21 cellular contexts compared by ENCODE assay signal in the genomic region with DNA sequence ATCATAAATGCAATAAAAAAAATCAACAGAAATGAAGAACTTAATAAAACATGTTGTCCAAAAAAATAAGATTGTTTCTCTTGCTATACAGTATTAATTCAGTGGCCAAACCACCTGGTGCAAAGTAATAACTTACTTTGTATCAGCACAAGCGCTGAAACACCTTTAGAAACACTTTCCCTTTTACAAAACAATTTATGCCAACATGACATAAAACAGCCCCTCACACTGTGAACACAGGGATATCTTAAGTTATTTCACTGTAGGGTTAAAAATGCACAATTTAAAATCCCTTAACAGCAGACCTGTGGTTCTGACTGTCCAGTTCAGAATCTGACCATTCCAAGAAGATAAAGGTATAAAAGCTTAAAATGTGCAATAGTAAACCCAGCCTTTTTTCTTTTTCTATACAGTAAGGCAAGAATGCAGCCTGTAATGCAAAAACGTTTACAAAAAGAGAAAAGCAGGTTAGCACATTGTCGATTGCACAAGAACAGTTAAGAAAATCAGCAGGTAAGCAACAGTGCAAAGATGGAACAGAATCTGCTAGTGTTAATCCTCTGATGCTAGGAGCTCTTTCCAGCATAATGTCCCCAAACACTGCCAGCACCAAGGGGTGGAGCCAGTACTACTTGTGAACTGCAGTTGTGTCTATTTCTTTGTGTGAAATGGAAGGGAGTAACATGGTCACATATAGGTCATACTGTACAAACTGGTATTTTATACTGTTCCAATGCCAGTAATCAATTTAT. TPM values are rescaled to one million over a fixed set of nuclear protein-coding genes. Genes with fewer than 3 reads are reported as not detected.
A peak's percentile ranks its signal among the peaks of the same experiment; 100 is the strongest.
DNase-seq lines count a peak whose midpoint lies in the region; ATAC-seq and TF ChIP-seq lines count a peak whose summit lies in the region.
"Had no signal": no experiment of that assay in that cellular context is flagged by ENCODE, and none has a peak within 500 bp of the region (broad histone marks: within the 10 kb centered on the region; RNA-seq: fewer than 3 reads in every experiment).

No MANE protein-coding gene starts in this region.

- no peak overlapping the region for H3K27ac ChIP-seq in CD8-positive, alpha-beta T cell (ENCODE audit: low read depth, low read length)
- H3K27ac ChIP-seq: SK-N-MC, stomach, vagina had no signal

- intact Hi-C loops in activated CD8-positive, alpha-beta T cell treated with anti-CD3 and anti-CD28 coated beads for 36 hours (cut with micrococcal nuclease) = no loop called here
- intact Hi-C loops in CD8-positive, alpha-beta T cell (cut with DNase I, micrococcal nuclease) = no loop called here
- intact Hi-C loops in natural killer cell (cut with micrococcal nuclease) = no loop called here

- H3K4me1 ChIP-seq in CD8-positive, alpha-beta T cell (ENCODE audit: insufficient read depth, low read length) = peaks cover 4% of the 10 kb centered on the region

- TF ChIP-seq CTCF in activated CD8-positive, alpha-beta T cell treated with anti-CD3 and anti-CD28 coated beads for 36 hours (IDR thresholded peaks at IDR 0.05) = no peak
- no peak for TF ChIP-seq CTCF in CD8-positive, alpha-beta T cell (IDR thresholded peaks at IDR 0.05)
- no peak for TF ChIP-seq CTCF in natural killer cell (IDR thresholded peaks at IDR 0.05)

- no peaks in the 10 kb centered on the region for H3K9me3 ChIP-seq in CD8-positive, alpha-beta T cell (ENCODE audit: low read length)
- H3K9me3 ChIP-seq: body of pancreas, stomach, vagina had no signal

- no peaks in the 10 kb centered on the region for H3K9me3 Mint-ChIP-seq in activated CD8-positive, alpha-beta T cell treated with anti-CD3 and anti-CD28 coated beads for 36 hours
- H3K9me3 Mint-ChIP-seq in activated CD8-positive, alpha-beta T cell treated with anti-CD3 and anti-CD28 coated beads, Interleukin-2, amount 10 ng/mL, durations not matched to agents 7 days and 5 days (ENCODE audit: insufficient read depth) = no peaks in the 10 kb centered on the region
- no peaks in the 10 kb centered on the region for H3K9me3 Mint-ChIP-seq in CD8-positive, alpha-beta T cell
- H3K9me3 Mint-ChIP-seq in activated naive CD8-positive, alpha-beta T cell treated with anti-CD3 and anti-CD28 coated beads for 36 hours = no peaks in the 10 kb centered on the region
- H3K9me3 Mint-ChIP-seq in natural killer cell = no peaks in the 10 kb centered on the region
- no peaks in the 10 kb centered on the region for H3K9me3 Mint-ChIP-seq in stimulated activated naive B cell treated with anti-CD40 and anti-IgM and Interleukin-4, amounts not matched to agents 10 μg/mL and 1 μg/mL and 100 μg/mL, for 72 hours
- H3K9me3 Mint-ChIP-seq: neural crest cell had no signal

- no peaks in the 10 kb centered on the region for H3K27me3 Mint-ChIP-seq in activated CD8-positive, alpha-beta T cell treated with anti-CD3 and anti-CD28 coated beads for 36 hours
- no peaks in the 10 kb centered on the region for H3K27me3 Mint-ChIP-seq in activated CD8-positive, alpha-beta T cell treated with anti-CD3 and anti-CD28 coated beads, Interleukin-2, amount 10 ng/mL, durations not matched to agents 7 days and 5 days (ENCODE audit: low read depth)
- no peaks in the 10 kb centered on the region for H3K27me3 Mint-ChIP-seq in CD8-positive, alpha-beta T cell (ENCODE audit: low read depth)
- H3K27me3 Mint-ChIP-seq in activated naive CD8-positive, alpha-beta T cell treated with anti-CD3 and anti-CD28 coated beads for 36 hours = no peaks in the 10 kb centered on the region
- H3K27me3 Mint-ChIP-seq in natural killer cell (ENCODE audit: low read depth in 2 of 2) = no peaks in the 10 kb centered on the region
- no peaks in the 10 kb centered on the region for H3K27me3 Mint-ChIP-seq in stimulated activated naive B cell treated with anti-CD40 and anti-IgM and Interleukin-4, amounts not matched to agents 10 μg/mL and 1 μg/mL and 100 μg/mL, for 72 hours

- no peak overlapping the region for H3K4me3 Mint-ChIP-seq in activated CD8-positive, alpha-beta T cell treated with anti-CD3 and anti-CD28 coated beads for 36 hours
- no peak overlapping the region for H3K4me3 Mint-ChIP-seq in activated CD8-positive, alpha-beta T cell treated with anti-CD3 and anti-CD28 coated beads, Interleukin-2, amount 10 ng/mL, durations not matched to agents 7 days and 5 days
- no peak overlapping the region for H3K4me3 Mint-ChIP-seq in CD8-positive, alpha-beta T cell
- H3K4me3 Mint-ChIP-seq in activated naive CD8-positive, alpha-beta T cell treated with anti-CD3 and anti-CD28 coated beads for 36 hours = no peak overlapping the region
- H3K4me3 Mint-ChIP-seq in natural killer cell = no peak overlapping the region
- H3K4me3 Mint-ChIP-seq in stimulated activated naive B cell treated with anti-CD40 and anti-IgM and Interleukin-4, amounts not matched to agents 10 μg/mL and 1 μg/mL and 100 μg/mL, for 72 hours = no peak overlapping the region
- H3K4me3 Mint-ChIP-seq: neural crest cell had no signal

- no peak overlapping the region for H3K4me3 ChIP-seq in CD8-positive, alpha-beta T cell (ENCODE audit: low read depth, low read length)
- H3K4me3 ChIP-seq: body of pancreas, lung, SK-N-MC, stomach, vagina had no signal

- POLR2A ChIA-PET in activated CD8-positive, alpha-beta T cell treated with anti-CD3 and anti-CD28 coated beads for 36 hours (lab: Charles Lee) = interaction anchor here (1.2 kb wide), 1 partner anchor 10 kb away, joined by 4 read pairs; no protein-coding TSS in a partner anchor
- POLR2A ChIA-PET in activated CD8-positive, alpha-beta T cell treated with anti-CD3 and anti-CD28 coated beads, Interleukin-2, amount 10 ng/mL, durations not matched to agents 7 days and 5 days (lab: Charles Lee) = interaction anchor here (0.9 kb wide), 1 partner anchor 20 kb away, joined by 3 read pairs; no protein-coding TSS in a partner anchor
- POLR2A ChIA-PET in CD8-positive, alpha-beta T cell (lab: Charles Lee) = no interaction called here

- peaks cover 41% of the 10 kb centered on the region for H3K36me3 ChIP-seq in CD8-positive, alpha-beta T cell (ENCODE audit: insufficient read depth, low read length)

- peaks cover 62% of the 10 kb centered on the region for H3K36me3 Mint-ChIP-seq in activated CD8-positive, alpha-beta T cell treated with anti-CD3 and anti-CD28 coated beads for 36 hours (ENCODE audit: low read depth)
- peaks cover 79% of the 10 kb centered on the region for H3K36me3 Mint-ChIP-seq in activated CD8-positive, alpha-beta T cell treated with anti-CD3 and anti-CD28 coated beads, Interleukin-2, amount 10 ng/mL, durations not matched to agents 7 days and 5 days (ENCODE audit: low read depth)
- H3K36me3 Mint-ChIP-seq in CD8-positive, alpha-beta T cell = peaks cover 77% of the 10 kb centered on the region
- H3K36me3 Mint-ChIP-seq in activated naive CD8-positive, alpha-beta T cell treated with anti-CD3 and anti-CD28 coated beads for 36 hours = peaks cover 31% of the 10 kb centered on the region
- H3K36me3 Mint-ChIP-seq in natural killer cell = no peaks in the 10 kb centered on the region
- H3K36me3 Mint-ChIP-seq in stimulated activated naive B cell treated with anti-CD40 and anti-IgM and Interleukin-4, amounts not matched to agents 10 μg/mL and 1 μg/mL and 100 μg/mL, for 72 hours = peaks cover 21 to 46% of the 10 kb centered on the region in 2 donors

- peaks cover 31% of the 10 kb centered on the region for H3K4me1 Mint-ChIP-seq in activated CD8-positive, alpha-beta T cell treated with anti-CD3 and anti-CD28 coated beads for 36 hours (ENCODE audit: low read depth)
- H3K4me1 Mint-ChIP-seq in activated CD8-positive, alpha-beta T cell treated with anti-CD3 and anti-CD28 coated beads, Interleukin-2, amount 10 ng/mL, durations not matched to agents 7 days and 5 days (ENCODE audit: low read depth) = peaks cover 8% of the 10 kb centered on the region
- H3K4me1 Mint-ChIP-seq in CD8-positive, alpha-beta T cell (ENCODE audit: low read depth) = peaks cover 35% of the 10 kb centered on the region
- H3K4me1 Mint-ChIP-seq in activated naive CD8-positive, alpha-beta T cell treated with anti-CD3 and anti-CD28 coated beads for 36 hours = peaks cover 31% of the 10 kb centered on the region
- H3K4me1 Mint-ChIP-seq in natural killer cell = peaks cover 35 to 62% of the 10 kb centered on the region in 2 donors
- H3K4me1 Mint-ChIP-seq in stimulated activated naive B cell treated with anti-CD40 and anti-IgM and Interleukin-4, amounts not matched to agents 10 μg/mL and 1 μg/mL and 100 μg/mL, for 72 hours = peaks cover 22 to 29% of the 10 kb centered on the region in 2 donors

- no peaks in the 10 kb centered on the region for H3K27me3 ChIP-seq in CD8-positive, alpha-beta T cell (ENCODE audit: insufficient read depth, low read length)
- H3K27me3 ChIP-seq: body of pancreas, stomach, vagina had no signal

- peak overlapping the region; percentile 67 for H3K27ac Mint-ChIP-seq in activated CD8-positive, alpha-beta T cell treated with anti-CD3 and anti-CD28 coated beads for 36 hours
- H3K27ac Mint-ChIP-seq in activated CD8-positive, alpha-beta T cell treated with anti-CD3 and anti-CD28 coated beads, Interleukin-2, amount 10 ng/mL, durations not matched to agents 7 days and 5 days = no peak overlapping the region
- peak overlapping the region; percentile 68 for H3K27ac Mint-ChIP-seq in CD8-positive, alpha-beta T cell
- H3K27ac Mint-ChIP-seq in activated naive CD8-positive, alpha-beta T cell treated with anti-CD3 and anti-CD28 coated beads for 36 hours = peak overlapping the region; percentile 31
- H3K27ac Mint-ChIP-seq in natural killer cell = peak overlapping the region; percentile 62 to 88
- H3K27ac Mint-ChIP-seq in stimulated activated naive B cell treated with anti-CD40 and anti-IgM and Interleukin-4, amounts not matched to agents 10 μg/mL and 1 μg/mL and 100 μg/mL, for 72 hours = no peak overlapping the region

- CTCF ChIA-PET in activated CD8-positive, alpha-beta T cell treated with anti-CD3 and anti-CD28 coated beads for 36 hours (lab: Charles Lee) = interaction anchor here (1.2 to 1.9 kb wide), 2 partner anchors 9 to 11 kb away, joined by 5 read pairs; no protein-coding TSS in a partner anchor
- CTCF ChIA-PET in activated CD8-positive, alpha-beta T cell treated with anti-CD3 and anti-CD28 coated beads, Interleukin-2, amount 10 ng/mL, durations not matched to agents 7 days and 5 days (lab: Charles Lee) = interaction anchor here (1.3 kb wide), 1 partner anchor 11 kb away, joined by 4 read pairs; no protein-coding TSS in a partner anchor
- CTCF ChIA-PET in CD8-positive, alpha-beta T cell (lab: Charles Lee) = interaction anchor here (1.9 kb wide), 1 partner anchor 11 kb away, joined by 5 read pairs; no protein-coding TSS in a partner anchor

- no peak for ATAC-seq in activated CD8-positive, alpha-beta T cell treated with anti-CD3 and anti-CD28 coated beads for 36 hours
- ATAC-seq in activated CD8-positive, alpha-beta T cell treated with anti-CD3 and anti-CD28 coated beads, Interleukin-2, amount 10 ng/mL, durations not matched to agents 7 days and 5 days = no peak
- no peak for ATAC-seq in CD8-positive, alpha-beta T cell
- ATAC-seq in natural killer cell (no peak), GM19395 (IDR thresholded peaks at IDR 0.05; ENCODE audit: unreplicated experiment) (no peak)
- no peak for ATAC-seq in stimulated activated naive B cell treated with anti-CD40 and anti-IgM and Interleukin-4, amounts not matched to agents 10 μg/mL and 1 μg/mL and 100 μg/mL, for 72 hours (replicated peaks)
- ATAC-seq: body of pancreas, Panc1 had no signal

- no peak for DNase-seq in activated CD8-positive, alpha-beta T cell treated with anti-CD3 and anti-CD28 coated beads for 36 hours
- no peak for DNase-seq in activated CD8-positive, alpha-beta T cell treated with anti-CD3 and anti-CD28 coated beads, Interleukin-2, amount 10 ng/mL, durations not matched to agents 7 days and 5 days
- no peak for DNase-seq in CD8-positive, alpha-beta T cell
- DNase-seq in activated naive CD8-positive, alpha-beta T cell treated with anti-CD3 and anti-CD28 coated beads for 36 hours = no peak
- DNase-seq in natural killer cell (no peak), NCI-H1930 (lab: John Stamatoyannopoulos, UW) (no peak)
- DNase-seq in stimulated activated naive B cell treated with anti-CD40 and anti-IgM and Interleukin-4, amounts not matched to agents 10 μg/mL and 1 μg/mL and 100 μg/mL, for 72 hours = no peak
- DNase-seq: activated effector memory CD4-positive, alpha-beta T cell treated with anti-CD3 and anti-CD28 coated beads, Interleukin-2, amount 50 U/mL, for 16 hours; body of pancreas; COR-L47; dermis blood vessel endothelial cell; erythroblast; GDM1; NCI-H1694 treated with DMSO at 0.1 percent for 48 hours; stomach had no signal

RNA-seq across cellular contexts. Expression of a gene that starts 21.6 kb away (rescaled TPM):
- total RNA-seq in activated CD8-positive, alpha-beta T cell treated with anti-CD3 and anti-CD28 coated beads for 36 hours = 10 to 100 TPM; 54.3 to 55.5 TPM
- 10 to 100 TPM; 56.7 to 68.2 TPM for total RNA-seq in activated CD8-positive, alpha-beta T cell treated with anti-CD3 and anti-CD28 coated beads, Interleukin-2, amount 10 ng/mL, durations not matched to agents 7 days and 5 days
- 10 to 100 TPM; 58.8 to 60.4 TPM for total RNA-seq in CD8-positive, alpha-beta T cell
- 10 to 100 TPM; 58.4 to 61.0 TPM for total RNA-seq in activated naive CD8-positive, alpha-beta T cell treated with anti-CD3 and anti-CD28 coated beads for 36 hours
- total RNA-seq in natural killer cell = 10 to 100 TPM; 46.2 to 67.6 (median 57.3) TPM

Comparison
In these comparisons a context has a peak if more than half of its experiments do, and no peak if none do; other contexts are left out.
1. H3K27ac Mint-ChIP-seq: peak in activated CD8-positive, alpha-beta T cell treated with anti-CD3 and anti-CD28 coated beads for 36 hours (single experiment), CD8-positive, alpha-beta T cell (single experiment), activated naive CD8-positive, alpha-beta T cell treated with anti-CD3 and anti-CD28 coated beads for 36 hours (single experiment) and natural killer cell (2 of 2); none in activated CD8-positive, alpha-beta T cell treated with anti-CD3 and anti-CD28 coated beads, Interleukin-2, amount 10 ng/mL, durations not matched to agents 7 days and 5 days (single experiment) and stimulated activated naive B cell treated with anti-CD40 and anti-IgM and Interleukin-4, amounts not matched to agents 10 μg/mL and 1 μg/mL and 100 μg/mL, for 72 hours (single experiment).